ENCODE assay signal across 9 cellular contexts in the genomic region with DNA sequence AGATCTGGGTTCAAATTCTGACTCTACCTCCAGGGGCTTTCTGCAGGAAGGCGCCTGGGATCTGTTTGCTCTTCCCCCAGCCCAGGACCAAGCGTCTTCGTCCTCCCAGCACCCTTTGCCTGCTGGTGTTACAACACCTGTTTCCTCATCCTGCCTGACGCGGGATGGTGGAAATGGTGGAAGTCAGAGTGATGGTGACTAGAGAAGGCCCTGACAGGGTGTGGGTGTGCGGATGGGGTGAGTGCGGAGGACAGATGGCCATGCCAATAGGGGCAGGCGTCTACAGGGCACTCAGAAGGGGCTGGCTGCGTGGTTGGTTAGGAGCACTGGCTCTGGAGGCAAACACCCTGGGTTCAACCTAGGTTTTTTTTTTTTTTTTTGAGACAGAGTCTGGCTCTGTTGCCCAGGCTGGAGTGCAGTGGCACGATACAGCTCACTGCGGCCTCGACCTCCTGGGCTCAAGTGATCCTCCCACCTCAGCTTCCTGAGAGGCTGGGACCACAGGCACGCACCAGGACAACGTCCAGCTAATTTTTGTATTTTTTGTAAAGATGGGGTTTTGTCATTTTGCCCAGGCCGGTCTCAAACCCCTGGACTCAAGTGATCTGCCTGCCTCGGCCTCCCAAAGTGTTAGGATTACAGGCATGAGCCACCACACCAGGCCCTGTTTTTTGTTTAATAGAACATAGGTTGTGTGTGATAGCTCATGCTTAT. TPM values are rescaled to one million over a fixed set of nuclear protein-coding genes. Genes with fewer than 3 reads are reported as not detected.
DNase-seq lines count a peak whose midpoint lies in the region; FAIRE-seq and TF ChIP-seq lines count a peak whose summit lies in the region.
"Had no signal": no experiment of that assay in that cellular context is flagged by ENCODE, and none has a peak within 500 bp of the region (broad histone marks: within the 10 kb centered on the region; RNA-seq: fewer than 3 reads in every experiment).

No MANE protein-coding gene starts in this region.

- H3K9me3 ChIP-seq in NT2/D1 (ENCODE audit: insufficient read depth, low read length) (no peaks in the 10 kb centered on the region), H1 (ENCODE audit: insufficient read depth in 2 of 2, low read depth in 1 of 2, low read length in 1 of 2) (no peaks in the 10 kb centered on the region), neuronal stem cell (replicated peaks in 1 of 2; ENCODE audit: control insufficient read depth in 2 of 2, insufficient read depth in 1 of 2, low read depth in 1 of 2, low read length in 2 of 2) (no peaks in the 10 kb centered on the region)

- CTCF ChIA-PET in H1 (lab: Charles Lee; ENCODE audit: partially characterized antibody) = interaction anchor here (0.7 kb wide), 1 partner anchor 17 kb away, joined by 3 read pairs; no protein-coding TSS in a partner anchor

- POLR2A ChIA-PET in H1 (lab: Charles Lee; ENCODE audit: partially characterized antibody) = interaction anchor here (2.0 kb wide), 1 partner anchor 10 kb away, joined by 10 read pairs; no protein-coding TSS in a partner anchor

- H2BK120ac ChIP-seq in H1 (replicated peaks; ENCODE audit: low read depth, low read length) (no peak overlapping the region), neuronal stem cell (ENCODE audit: low read depth, low read length) (no peak overlapping the region)

- 83% methylated on average over 16 of the region's 16 CpGs; no CpG with 5 or more reads in 1 of the 2 experiments for WGBS in H1 (ENCODE audit: extremely low coverage in 1 of 2, insufficient coverage in 1 of 2, insufficient read length in 1 of 2, insufficient replicate concordance in 2 of 2, low coverage in 1 of 2, low lambda C conversion rate in 2 of 2, missing lambda C conversion rate in 1 of 2), 2 experiments
- no CpG with 5 or more reads among the region's 16 CpGs for WGBS in neuronal stem cell (ENCODE audit: extremely low coverage in 2 of 2, insufficient read length in 2 of 2, insufficient replicate concordance in 1 of 2), 2 donors

- H3K18ac ChIP-seq in H1 (ENCODE audit: extremely low read depth, low read length) (no peak overlapping the region), neuronal stem cell (ENCODE audit: low read length) (no peak overlapping the region)

- FAIRE-seq in H1 (lab: Jason Lieb, UNC) = no peak

- no peak overlapping the region for H4K5ac ChIP-seq in H1 (ENCODE audit: insufficient read length, low read depth, low read length)

- peak overlapping the region; percentile 90 to 94; a peak in 3 of 4 replicates for H3K4me2 ChIP-seq in H1 (ENCODE audit: insufficient read depth in 1 of 2, low read depth in 2 of 2, low read length in 2 of 2)
- H3K4me2 ChIP-seq in neuronal stem cell (ENCODE audit: insufficient read depth, low read length, poor library complexity, severe bottlenecking) = no peak overlapping the region

- peaks cover 9% of the 10 kb centered on the region; the same call in 1 of the 2 replicates for H3K23me2 ChIP-seq in H1 (ENCODE audit: low read depth, low read length)

- H3K56ac ChIP-seq in H1 (replicated peaks; ENCODE audit: insufficient read length, low read depth, low read length) = no peak overlapping the region

- TF ChIP-seq CTCF in H1 (IDR thresholded peaks at IDR 0.05; ENCODE audit: control extremely low read depth in 1 of 3, insufficient read depth in 1 of 3, low read depth in 1 of 3, low read length in 3 of 3) = no peak

- H3K4me3 ChIP-seq in NT2/D1 (ENCODE audit: insufficient read length, low read depth) (no peak overlapping the region), H1 (ENCODE audit: extremely low read depth in 1 of 4, insufficient read depth in 2 of 4, low read depth in 3 of 4, low read length in 4 of 4) (peak overlapping the region in 2 of 4 experiments; percentile 90 to 91; a peak in 1 of 8 replicates), neuronal stem cell (ENCODE audit: low read length in 2 of 2) (no peak overlapping the region)

- H3K27me3 ChIP-seq in NT2/D1 (ENCODE audit: insufficient read depth, insufficient read length) = peaks cover 12% of the 10 kb centered on the region
- H3K27me3 ChIP-seq in H1 (replicated peaks in 1 of 4; ENCODE audit: control insufficient read depth in 3 of 4, extremely low read depth in 1 of 4, insufficient read depth in 3 of 4, low read length in 3 of 4) = peaks cover 0 to 6% (median 2%) of the 10 kb centered on the region in 4 experiments; a peak in 4 of 7 replicates
- peaks cover 4 to 14% (median 12%) of the 10 kb centered on the region in 3 experiments for H3K27me3 ChIP-seq in neuronal stem cell (ENCODE audit: control insufficient read depth in 3 of 3, insufficient read depth in 3 of 3, low read depth in 1 of 3, low read length in 3 of 3)

- H3K4me1 ChIP-seq in NT2/D1 (ENCODE audit: insufficient read depth, insufficient read length) (peaks cover 14% of the 10 kb centered on the region), H1 (replicated peaks in 1 of 4; ENCODE audit: control insufficient read depth in 3 of 4, insufficient read depth in 4 of 4, low read length in 3 of 4) (peaks cover 0 to 11% (median 8%) of the 10 kb centered on the region in 4 experiments; a peak in 6 of 7 replicates), neuronal stem cell (ENCODE audit: control insufficient read depth in 2 of 2, insufficient read depth in 1 of 2, low read depth in 1 of 2, low read length in 2 of 2) (peaks cover 6 to 8% of the 10 kb centered on the region in 2 donors)

- DNase-seq in COLO668 (lab: John Stamatoyannopoulos, UW; ENCODE audit: unreplicated experiment) = peak; percentile 37
- no peak for DNase-seq in NT2/D1 (ENCODE audit: low read depth, low spot score)
- no peak for DNase-seq in H1 (ENCODE audit: low read depth in 1 of 2, low spot score in 2 of 2)
- no peak for DNase-seq in neuronal stem cell (ENCODE audit: low spot score)
- no peak for DNase-seq in COR-L47 (lab: John Stamatoyannopoulos, UW)
- no peak for DNase-seq in NCI-H187 treated with DMSO at 0.1 percent for 48 hours (lab: John Stamatoyannopoulos, UW)
- DNase-seq in NCI-H2107 (lab: John Stamatoyannopoulos, UW) = no peak
- DNase-seq in amniotic stem cell (lab: John Stamatoyannopoulos, UW) = no peak

- H2AFZ ChIP-seq in H1 (ENCODE audit: low read length) (no peak overlapping the region), neuronal stem cell (ENCODE audit: low read length) (no peak overlapping the region)

- H3K79me1 ChIP-seq in H1 (ENCODE audit: low read depth, low read length) (no peaks in the 10 kb centered on the region), neuronal stem cell (ENCODE audit: low read depth, low read length) (no peaks in the 10 kb centered on the region)

- H4K8ac ChIP-seq in H1 (ENCODE audit: extremely low read depth, insufficient read depth, low read length) (no peak overlapping the region; the same call in 1 of the 2 replicates), neuronal stem cell (ENCODE audit: low read depth, low read length) (no peak overlapping the region)

- H3K4ac ChIP-seq in H1 (replicated peaks; ENCODE audit: insufficient read length, low read depth, low read length) (no peak overlapping the region), neuronal stem cell (ENCODE audit: low read length) (no peak overlapping the region)

- H4K20me1 ChIP-seq in H1 (replicated peaks in 1 of 2; ENCODE audit: control insufficient read depth in 1 of 2, insufficient read depth in 2 of 2, low read length in 2 of 2) = no peaks in the 10 kb centered on the region

- H4K91ac ChIP-seq in H1 (replicated peaks; ENCODE audit: insufficient read length, low read length) (no peak overlapping the region), neuronal stem cell (ENCODE audit: low read depth, low read length, poor library complexity) (no peak overlapping the region)

- H2BK5ac ChIP-seq in H1 (ENCODE audit: low read depth, low read length) (no peak overlapping the region), neuronal stem cell (ENCODE audit: low read length) (peak overlapping the region; percentile 62)

- no peak for TF ChIP-seq EP300 in H1 (IDR thresholded peaks at IDR 0.05; ENCODE audit: borderline replicate concordance in 1 of 2, low read depth in 2 of 2, low read length in 2 of 2)

- H2AK5ac ChIP-seq in H1 (ENCODE audit: low read depth, low read length) (0 out of 2 replicates have a peak overlapping the region, but pooled peaks have one; percentile 82), neuronal stem cell (ENCODE audit: low read depth, low read length) (no peak overlapping the region)

- H3K27ac ChIP-seq in H1 (ENCODE audit: low read depth, low read length) (no peak overlapping the region), neuronal stem cell (replicated peaks; ENCODE audit: low read length) (no peak overlapping the region)
- H3K27ac ChIP-seq: VCaP had no signal

- H2BK12ac ChIP-seq in H1 (ENCODE audit: low read depth, low read length) = no peak overlapping the region; the same call in 1 of the 2 replicates
- no peak overlapping the region for H2BK12ac ChIP-seq in neuronal stem cell (ENCODE audit: low read length)

- H2BK15ac ChIP-seq in H1 (ENCODE audit: low read length) (no peak overlapping the region), neuronal stem cell (ENCODE audit: low read length) (no peak overlapping the region)

- H3K79me2 ChIP-seq in H1 (ENCODE audit: control insufficient read depth in 1 of 2, insufficient read depth in 2 of 2, low read length in 2 of 2) = no peaks in the 10 kb centered on the region

- TF ChIP-seq RAD21 in H1 (IDR thresholded peaks at IDR 0.05 in 1 of 2, conservative IDR thresholded peaks at IDR 0.05 in 1 of 2; ENCODE audit: low read depth in 2 of 2, low read length in 2 of 2) = no peak

- no peak overlapping the region for H3K14ac ChIP-seq in H1 (ENCODE audit: insufficient read length)
- H3K14ac ChIP-seq in neuronal stem cell (ENCODE audit: low read length) = no peak overlapping the region

- H2BK20ac ChIP-seq in H1 (ENCODE audit: low read length) = no peak overlapping the region

- peaks cover 9% of the 10 kb centered on the region for H3K36me3 ChIP-seq in NT2/D1 (ENCODE audit: insufficient read depth, insufficient read length, low read length)
- H3K36me3 ChIP-seq in H1 (ENCODE audit: control insufficient read depth in 2 of 4, insufficient read depth in 4 of 4, low read length in 3 of 4) = no peaks in the 10 kb centered on the region; a peak in 1 of 8 replicates
- H3K36me3 ChIP-seq in neuronal stem cell (replicated peaks in 1 of 2; ENCODE audit: control insufficient read depth in 2 of 2, insufficient read depth in 2 of 2, low read length in 2 of 2) = no peaks in the 10 kb centered on the region

- H3K23ac ChIP-seq in H1 (ENCODE audit: insufficient read length) = no peak overlapping the region
- no peak overlapping the region for H3K23ac ChIP-seq in neuronal stem cell (ENCODE audit: low read depth, low read length, poor library complexity)

- TF ChIP-seq POLR2A in H1 (IDR thresholded peaks at IDR 0.05; ENCODE audit: control extremely low read depth in 1 of 2, low read depth in 2 of 2, low read length in 2 of 2) = no peak

- H3K9ac ChIP-seq in NT2/D1 (ENCODE audit: insufficient read length, low read depth) (peak overlapping the region; percentile 94), H1 (replicated peaks in 1 of 4; ENCODE audit: extremely low read depth in 1 of 4, low read depth in 3 of 4, low read length in 3 of 4) (no peak overlapping the region), neuronal stem cell (ENCODE audit: low read depth, low read length, poor library complexity) (no peak overlapping the region)

RNA-seq across cellular contexts. Expression of gene THEMIS2, which starts 1.5 kb away (rescaled TPM):
- 12.4 and 17.3 TPM in 2 replicates for total RNA-seq in H1 (2021; fragmentation: NEBNext Ultra II Directional; extraction: Animal tissue kit (Norgen Biotek cat#: 25700))
- polyA plus RNA-seq in H1 (2011; rRNA removed) = 27.5 and 28.0 TPM in 2 replicates
- polyA plus RNA-seq in H1 (2011; cell fraction: cytosol; rRNA removed) = 19.1 TPM
- 31.7 TPM for polyA plus RNA-seq in H1 (2011; cell fraction: nucleus; rRNA removed)
- 14.7 to 17.5 TPM (median 16.2 TPM) in 4 replicates for polyA plus RNA-seq in H1 (2012, experiment 1 of 2)
- 15.4 TPM for polyA plus RNA-seq in H1 (2012, experiment 2 of 2)
- 10.5 TPM for polyA plus RNA-seq in H1 (2013, experiment 1 of 2)
- polyA plus RNA-seq in H1 (2013, experiment 2 of 2) = 9.7 TPM
- polyA minus RNA-seq in H1 (2011; rRNA and poly(A)+ RNA removed) = 14.7 and 18.4 TPM in 2 replicates
- 11.0 TPM for polyA minus RNA-seq in H1 (2011; cell fraction: cytosol; rRNA and poly(A)+ RNA removed)
- 19.5 TPM for polyA minus RNA-seq in H1 (2011; cell fraction: nucleus; rRNA and poly(A)+ RNA removed)
- polyA plus RNA-seq in neuronal stem cell (2013, experiment 1 of 2) = 3.3 TPM
- polyA plus RNA-seq in neuronal stem cell (2013, experiment 2 of 2) = 3.7 TPM

RNA-seq across cellular contexts. Expression of gene RPA2, which starts 40.5 kb away (rescaled TPM):
- 53.4 TPM in 2 replicates for total RNA-seq in H1 (2021; fragmentation: NEBNext Ultra II Directional; extraction: Animal tissue kit (Norgen Biotek cat#: 25700))
- polyA plus RNA-seq in H1 (2011; rRNA removed) = 35.7 and 56.3 TPM in 2 replicates
- polyA plus RNA-seq in H1 (2011; cell fraction: cytosol; rRNA removed) = 61.4 TPM
- 88.9 TPM for polyA plus RNA-seq in H1 (2011; cell fraction: nucleus; rRNA removed)
- polyA plus RNA-seq in H1 (2012, experiment 1 of 2) = 61.5 to 86.3 TPM (median 65.9 TPM) in 4 replicates
- 28.7 TPM for polyA plus RNA-seq in H1 (2012, experiment 2 of 2)
- 38.9 TPM for polyA plus RNA-seq in H1 (2013, experiment 1 of 2)
- 40.2 TPM for polyA plus RNA-seq in H1 (2013, experiment 2 of 2)
- 24.2 and 40.5 TPM in 2 replicates for polyA minus RNA-seq in H1 (2011; rRNA and poly(A)+ RNA removed)
- 19.8 TPM for polyA minus RNA-seq in H1 (2011; cell fraction: cytosol; rRNA and poly(A)+ RNA removed)
- 23.7 TPM for polyA minus RNA-seq in H1 (2011; cell fraction: nucleus; rRNA and poly(A)+ RNA removed)
- polyA plus RNA-seq in neuronal stem cell (2013, experiment 1 of 2) = 53.8 TPM
- polyA plus RNA-seq in neuronal stem cell (2013, experiment 2 of 2) = 52.0 TPM

RNA-seq across cellular contexts. Expression of gene PPP1R8, which starts 43.2 kb away (rescaled TPM):
- 50.5 and 51.8 TPM in 2 replicates for total RNA-seq in H1 (2021; fragmentation: NEBNext Ultra II Directional; extraction: Animal tissue kit (Norgen Biotek cat#: 25700))
- polyA plus RNA-seq in H1 (2011; rRNA removed) = 33.4 and 37.1 TPM in 2 replicates
- 39.9 TPM for polyA plus RNA-seq in H1 (2011; cell fraction: cytosol; rRNA removed)
- 45.2 TPM for polyA plus RNA-seq in H1 (2011; cell fraction: nucleus; rRNA removed)
- 39.6 to 51.1 TPM (median 46.2 TPM) in 4 replicates for polyA plus RNA-seq in H1 (2012, experiment 1 of 2)
- polyA plus RNA-seq in H1 (2012, experiment 2 of 2) = 5.8 TPM
- polyA plus RNA-seq in H1 (2013, experiment 1 of 2) = 35.6 TPM
- polyA plus RNA-seq in H1 (2013, experiment 2 of 2) = 35.2 TPM
- polyA minus RNA-seq in H1 (2011; rRNA and poly(A)+ RNA removed) = 52.6 and 54.8 TPM in 2 replicates
- 35.9 TPM for polyA minus RNA-seq in H1 (2011; cell fraction: cytosol; rRNA and poly(A)+ RNA removed)
- 22.1 TPM for polyA minus RNA-seq in H1 (2011; cell fraction: nucleus; rRNA and poly(A)+ RNA removed)
- polyA plus RNA-seq in neuronal stem cell (2013, experiment 1 of 2) = 48.8 TPM
- polyA plus RNA-seq in neuronal stem cell (2013, experiment 2 of 2) = 47.3 TPM
